In genomic region chr2:70716951-70717350, GRCh38 we compare ENCODE assay signal across 1 cellular context.
TF ChIP-seq lines count a peak whose summit lies in the region.

No MANE protein-coding gene starts in this region.

TF ChIP-seq in WTC11, 78 proteins besides CTCF, POLR2A, EP300 and RAD21 (continued from another document):
- TF ChIP-seq E2F5 (CRISPR knock-in tag; IDR thresholded peaks at IDR 0.05) (no peak), ZNF532 (CRISPR knock-in tag; IDR thresholded peaks at IDR 0.05; ENCODE audit: borderline replicate concordance) (no peak), NFYB (CRISPR knock-in tag; conservative IDR thresholded peaks at IDR 0.05; ENCODE audit: low read depth) (no peak), SOX15 (CRISPR knock-in tag; IDR thresholded peaks at IDR 0.05) (no peak), TCF7 (CRISPR knock-in tag; IDR thresholded peaks at IDR 0.05; ENCODE audit: low read depth) (no peak), USF2 (CRISPR knock-in tag; IDR thresholded peaks at IDR 0.05) (no peak), E2F4 (CRISPR knock-in tag; IDR thresholded peaks at IDR 0.05; ENCODE audit: borderline replicate concordance, low read depth) (no peak), ERG (CRISPR knock-in tag; IDR thresholded peaks at IDR 0.05) (no peak), GRHL2 (CRISPR knock-in tag; IDR thresholded peaks at IDR 0.05; ENCODE audit: insufficient replicate concordance, severe bottlenecking) (no peak), IRF1 (CRISPR knock-in tag; IDR thresholded peaks at IDR 0.05) (no peak), CREB1 (CRISPR knock-in tag; IDR thresholded peaks at IDR 0.05) (no peak), EMX1 (CRISPR knock-in tag; IDR thresholded peaks at IDR 0.05) (no peak), MLX (CRISPR knock-in tag; IDR thresholded peaks at IDR 0.05) (no peak), ZSCAN18 (CRISPR knock-in tag; IDR thresholded peaks at IDR 0.05) (no peak), ZNF423 (CRISPR knock-in tag; IDR thresholded peaks at IDR 0.05) (no peak), MAX (CRISPR knock-in tag; IDR thresholded peaks at IDR 0.05) (no peak), IRF2 (CRISPR knock-in tag; IDR thresholded peaks at IDR 0.05; ENCODE audit: borderline replicate concordance, low read depth) (no peak)
